8 cellular contexts compared by ENCODE assay signal in genomic region chr15:92383528-92384326, GRCh38. TPM values are rescaled to one million over a fixed set of nuclear protein-coding genes. Genes with fewer than 3 reads are reported as not detected.
DNase-seq lines count a peak whose midpoint lies in the region; ATAC-seq, FAIRE-seq and TF ChIP-seq lines count a peak whose summit lies in the region.

No MANE protein-coding gene starts in this region.

- no peak overlapping the region for H3K4me2 ChIP-seq in Loucy (ENCODE audit: low read depth, low read length, poor library complexity, severe bottlenecking)
- no peak overlapping the region for H3K4me2 ChIP-seq in endothelial cell of umbilical vein (ENCODE audit: insufficient read depth, low read length)

- dilution Hi-C loops in endothelial cell of umbilical vein (cut with MboI; ENCODE audit: extremely low pct_ligation_motif_present, low sequenced_read_pairs) = no loop called here

- H3K9me3 ChIP-seq in cardiac muscle cell (ENCODE audit: low read depth) (no peaks in the 10 kb centered on the region), Loucy (ENCODE audit: insufficient read depth, low read depth, low read length) (no peaks in the 10 kb centered on the region), endothelial cell of umbilical vein (replicated peaks; ENCODE audit: control insufficient read depth, insufficient read depth, low read length) (no peaks in the 10 kb centered on the region)

- H3K79me2 ChIP-seq in Loucy (ENCODE audit: insufficient read depth, low read length) = no peaks in the 10 kb centered on the region
- H3K79me2 ChIP-seq in endothelial cell of umbilical vein (ENCODE audit: control insufficient read depth, insufficient read depth, low read length) = no peaks in the 10 kb centered on the region

- H3K27me3 ChIP-seq in cardiac muscle cell (no peaks in the 10 kb centered on the region), Loucy (ENCODE audit: insufficient read depth, low read length, poor library complexity, severe bottlenecking) (no peaks in the 10 kb centered on the region), endothelial cell of umbilical vein (ENCODE audit: control insufficient read depth in 2 of 2, insufficient read depth in 2 of 2, low read length in 2 of 2) (no peaks in the 10 kb centered on the region)

- POLR2A ChIA-PET in endothelial cell of umbilical vein (lab: Charles Lee) = no interaction called here

- no peaks in the 10 kb centered on the region for H3F3A ChIP-seq in Loucy (ENCODE audit: low read depth)

- CTCF ChIA-PET in endothelial cell of umbilical vein (lab: Charles Lee) = interaction anchor here (1.2 kb wide), 1 partner anchor 13 kb away, joined by 3 read pairs; no protein-coding TSS in a partner anchor

- no peak for ATAC-seq in Right ventricle myocardium inferior

- no peak overlapping the region for H3K4me3 ChIP-seq in cardiac muscle cell
- H3K4me3 ChIP-seq in Loucy (ENCODE audit: low read length, poor library complexity, severe bottlenecking) = no peak overlapping the region
- no peak overlapping the region for H3K4me3 ChIP-seq in endothelial cell of umbilical vein (replicated peaks in 1 of 3; ENCODE audit: insufficient read depth in 1 of 3, low read depth in 1 of 3, low read length in 3 of 3)

- H3K27ac ChIP-seq in cardiac muscle cell (no peak overlapping the region), endothelial cell of umbilical vein (ENCODE audit: insufficient read depth, low read depth, low read length) (no peak overlapping the region)

- H3K9ac ChIP-seq in Loucy (ENCODE audit: low read depth, low read length, poor library complexity, severe bottlenecking) (no peak overlapping the region), endothelial cell of umbilical vein (replicated peaks; ENCODE audit: extremely low read depth, insufficient read depth, low read length) (no peak overlapping the region)

- intact Hi-C loops in Right ventricle myocardium inferior (cut with DNase I) (loop anchor here (2.0 to 10.0 kb wide), 2 partner anchors 107 to 289 kb away; no protein-coding TSS in a partner anchor), endothelial cell of umbilical vein (cut with micrococcal nuclease) (loop anchor here (1.0 kb wide), 1 partner anchor 286 kb away; no protein-coding TSS in a partner anchor)

- no peaks in the 10 kb centered on the region for H3K4me1 ChIP-seq in cardiac muscle cell (ENCODE audit: low read depth)
- H3K4me1 ChIP-seq in Loucy (ENCODE audit: insufficient read depth, low read length, poor library complexity, severe bottlenecking) = no peaks in the 10 kb centered on the region
- no peaks in the 10 kb centered on the region for H3K4me1 ChIP-seq in endothelial cell of umbilical vein (ENCODE audit: control insufficient read depth, extremely low read depth, insufficient read depth, low read length)

- no peaks in the 10 kb centered on the region for H3K36me3 ChIP-seq in cardiac muscle cell
- no peaks in the 10 kb centered on the region for H3K36me3 ChIP-seq in Loucy (ENCODE audit: insufficient read depth, low read length)
- no peaks in the 10 kb centered on the region for H3K36me3 ChIP-seq in endothelial cell of umbilical vein (ENCODE audit: control insufficient read depth in 2 of 2, extremely low read depth in 1 of 2, insufficient read depth in 2 of 2, low read length in 2 of 2)

- no peaks in the 10 kb centered on the region for H4K20me1 ChIP-seq in Loucy (ENCODE audit: insufficient read depth, low read length, poor library complexity, severe bottlenecking)
- no peaks in the 10 kb centered on the region for H4K20me1 ChIP-seq in endothelial cell of umbilical vein (replicated peaks; ENCODE audit: control insufficient read depth, extremely low read depth, insufficient read depth, low read length)

- H3K9me2 ChIP-seq in Loucy (replicated peaks; ENCODE audit: low read depth, low read length) = no peaks in the 10 kb centered on the region

- no TSS peak for BruUV-seq in endothelial cell of umbilical vein (replicated peaks; lab: Mats Ljungman, UMichigan)

- TF ChIP-seq POLR2A in endothelial cell of umbilical vein (IDR thresholded peaks at IDR 0.05; ENCODE audit: low read depth, low read length) = no peak

- H2AFZ ChIP-seq in Loucy (ENCODE audit: low read length) = no peak overlapping the region
- H2AFZ ChIP-seq in endothelial cell of umbilical vein (ENCODE audit: low read depth, low read length) = no peak overlapping the region

- no peaks in the 10 kb centered on the region for H3K9me1 ChIP-seq in endothelial cell of umbilical vein (replicated peaks; ENCODE audit: control insufficient read depth, extremely low read depth, insufficient read depth, low read length)

- DNase-seq in cardiac muscle cell (ENCODE audit: low read depth in 1 of 2, low spot score in 1 of 2) = peak; percentile 30 to 42
- no peak for DNase-seq in Right ventricle myocardium inferior (ENCODE audit: missing footprints)
- no peak for DNase-seq in endothelial cell of umbilical vein (ENCODE audit: low read depth, low spot score)
- DNase-seq in stimulated activated CD4-positive, alpha-beta T cell treated with anti-CD3 and anti-CD28 coated beads, Interleukin-2, amount 100 ng/mL, for 48 hours = peak; percentile 25 to 35
- no peak for DNase-seq in SW 1271 (lab: John Stamatoyannopoulos, UW)
- no peak for DNase-seq in SKM-1 (lab: John Stamatoyannopoulos, UW; ENCODE audit: unreplicated experiment)
- no peak for DNase-seq in kidney glomerular epithelial cell (lab: John Stamatoyannopoulos, UW)

- peak; percentile 85 for TF ChIP-seq CTCF in cardiac muscle cell (IDR thresholded peaks at IDR 0.05; ENCODE audit: low read depth, low read length)
- peak; percentile 91 for TF ChIP-seq CTCF in Loucy (conservative IDR thresholded peaks at IDR 0.05; ENCODE audit: low read length)
- peak; percentile 51 to 57 for TF ChIP-seq CTCF in endothelial cell of umbilical vein (IDR thresholded peaks at IDR 0.05; ENCODE audit: extremely low read depth in 1 of 2, insufficient read depth in 1 of 2, low read depth in 1 of 2, low read length in 2 of 2)

- no peak for FAIRE-seq in endothelial cell of umbilical vein (lab: Jason Lieb, UNC)

TF ChIP-seq in endothelial cell of umbilical vein, 7 proteins besides CTCF, POLR2A, EP300 and RAD21:
- TF ChIP-seq MYC (IDR thresholded peaks at IDR 0.05; ENCODE audit: low read depth, low read length) (no peak), MAX (IDR thresholded peaks at IDR 0.05; ENCODE audit: insufficient read depth, insufficient read length) (no peak), EZH2 (IDR thresholded peaks at IDR 0.05; ENCODE audit: borderline replicate concordance, low read depth, low read length, severe bottlenecking) (no peak), JUN (IDR thresholded peaks at IDR 0.05; ENCODE audit: borderline replicate concordance, insufficient read depth, insufficient read length, low read depth) (no peak), POLR2AphosphoS5 (IDR thresholded peaks at IDR 0.05; ENCODE audit: insufficient read depth, low read depth, low read length) (no peak), FOS (IDR thresholded peaks at IDR 0.05; ENCODE audit: borderline replicate concordance, insufficient read depth, low read length) (no peak), GATA2 (IDR thresholded peaks at IDR 0.05; ENCODE audit: insufficient read depth, insufficient read length, low read depth, low read length) (no peak)

RNA-seq across cellular contexts. Expression of gene ST8SIA2, which starts 10.0 kb away (rescaled TPM):
- total RNA-seq in cardiac muscle cell (4.8 and 5.9 TPM in 2 replicates), Right ventricle myocardium inferior (3.1 TPM), endothelial cell of umbilical vein (0.35 TPM in 1 of 2 replicates, not detected in the other)
- polyA plus RNA-seq in cardiac muscle cell (4.0 and 4.5 TPM in 2 replicates), endothelial cell of umbilical vein (0.46 TPM in 2 replicates)
- 0.39 and 0.65 TPM in 2 replicates for polyA plus RNA-seq in endothelial cell of umbilical vein (2011; cell fraction: cytosol; rRNA removed)
- polyA plus RNA-seq in endothelial cell of umbilical vein (2011; cell fraction: nucleus; rRNA removed) = 0.43 and 0.56 TPM in 2 replicates
- 1.0 and 1.3 TPM in 2 replicates for polyA plus RNA-seq in endothelial cell of umbilical vein (2012)
- 0.97 and 1.2 TPM in 2 replicates for polyA minus RNA-seq in endothelial cell of umbilical vein
- polyA minus RNA-seq in endothelial cell of umbilical vein (2011; cell fraction: cytosol; rRNA and poly(A)+ RNA removed) = not detected
- polyA minus RNA-seq in endothelial cell of umbilical vein (2011; cell fraction: nucleus; rRNA and poly(A)+ RNA removed) = 0.10 and 0.91 TPM in 2 replicates

Comparison
In these comparisons a context has a peak if more than half of its experiments do, and no peak if none do; other contexts are left out.
1. DNase-seq: peak in cardiac muscle cell (2 of 2) and stimulated activated CD4-positive, alpha-beta T cell treated with anti-CD3 and anti-CD28 coated beads, Interleukin-2, amount 100 ng/mL, for 48 hours (2 of 2); none in Right ventricle myocardium inferior (single experiment), endothelial cell of umbilical vein (single experiment), SW 1271 (0 of 2), SKM-1 (single experiment) and kidney glomerular epithelial cell (single experiment).
2. Peak in every context shown above with its lines, with median percentiles within 50 percentile points of each other: CTCF ChIP-seq.